Comparison of ENCODE assay signal across 21 cellular contexts in the genomic region with DNA sequence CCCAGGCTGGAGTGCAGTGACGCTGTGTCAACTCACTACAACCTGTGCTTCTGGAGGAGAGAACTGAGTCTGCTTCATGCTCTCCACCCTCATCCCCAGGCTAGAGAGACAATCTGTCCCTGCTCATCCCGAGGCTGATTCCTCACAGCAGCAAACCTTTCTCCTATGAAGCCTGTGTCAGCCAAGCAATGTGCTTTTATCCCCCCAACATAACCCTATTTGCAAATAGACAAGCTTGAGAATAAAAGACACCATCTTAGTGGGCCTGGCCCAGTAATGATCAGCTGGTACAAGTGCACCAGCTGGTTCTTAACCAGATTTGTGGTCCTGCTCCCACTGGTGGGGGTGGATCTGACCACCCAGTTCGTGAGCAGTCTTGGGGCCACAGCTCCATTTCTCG.
DNase-seq lines count a peak whose midpoint lies in the region; ATAC-seq and TF ChIP-seq lines count a peak whose summit lies in the region.
"Had no signal": no experiment of that assay in that cellular context is flagged by ENCODE, and none has a peak within 500 bp of the region (broad histone marks: within the 10 kb centered on the region; RNA-seq: fewer than 3 reads in every experiment).

No MANE protein-coding gene starts in this region.

- no peak overlapping the region for H3K4me3 Mint-ChIP-seq in activated CD8-positive, alpha-beta T cell treated with anti-CD3 and anti-CD28 coated beads, Interleukin-2, amount 10 ng/mL, durations not matched to agents 7 days and 5 days
- no peak overlapping the region for H3K4me3 Mint-ChIP-seq in activated CD8-positive, alpha-beta T cell treated with anti-CD3 and anti-CD28 coated beads for 36 hours
- H3K4me3 Mint-ChIP-seq in WTC11, result no peak overlapping the region
- H3K4me3 Mint-ChIP-seq in dendritic cell treated with granulocyte-macrophage colony-stimulating factor and Interleukin-4, amounts not matched to agents 40 ng/mL and 50 ng/mL, for 4 days, result no peak overlapping the region
- no peak overlapping the region for H3K4me3 Mint-ChIP-seq in stimulated activated effector memory CD8-positive, alpha-beta T cell treated with anti-CD3 and anti-CD28 coated beads, Interleukin-12 subunit alpha, Interleukin-12 subunit beta, amount 100 ng/mL, for 72 hours
- H3K4me3 Mint-ChIP-seq: CD14-positive monocyte; CD4-positive, alpha-beta T cell; CD8-positive, alpha-beta memory T cell; HFFc6 had no signal

- H3K27ac Mint-ChIP-seq in activated CD8-positive, alpha-beta T cell treated with anti-CD3 and anti-CD28 coated beads, Interleukin-2, amount 10 ng/mL, durations not matched to agents 7 days and 5 days, result peak overlapping the region; percentile 12
- H3K27ac Mint-ChIP-seq in activated CD8-positive, alpha-beta T cell treated with anti-CD3 and anti-CD28 coated beads for 36 hours, result no peak overlapping the region
- 0 out of 2 replicates have a peak overlapping the region, but pooled peaks have one; percentile 17 for H3K27ac Mint-ChIP-seq in WTC11
- H3K27ac Mint-ChIP-seq in dendritic cell treated with granulocyte-macrophage colony-stimulating factor and Interleukin-4, amounts not matched to agents 40 ng/mL and 50 ng/mL, for 4 days, result peak overlapping the region; percentile 47
- peak overlapping the region; percentile 33 for H3K27ac Mint-ChIP-seq in stimulated activated effector memory CD8-positive, alpha-beta T cell treated with anti-CD3 and anti-CD28 coated beads, Interleukin-12 subunit alpha, Interleukin-12 subunit beta, amount 100 ng/mL, for 72 hours
- H3K27ac Mint-ChIP-seq: CD4-positive, alpha-beta T cell; HFFc6 had no signal

- no peak for DNase-seq in activated CD8-positive, alpha-beta T cell treated with anti-CD3 and anti-CD28 coated beads, Interleukin-2, amount 10 ng/mL, durations not matched to agents 7 days and 5 days
- no peak for DNase-seq in activated CD8-positive, alpha-beta T cell treated with anti-CD3 and anti-CD28 coated beads for 36 hours
- DNase-seq in WTC11 (ENCODE audit: low spot score), result no peak
- no peak for DNase-seq in stimulated activated effector memory CD8-positive, alpha-beta T cell treated with anti-CD3 and anti-CD28 coated beads, Interleukin-12 subunit alpha, Interleukin-12 subunit beta, amount 100 ng/mL, for 72 hours (ENCODE audit: low spot score in 2 of 2)
- no peak for DNase-seq in DMS 273 treated with DMSO at 0.1 percent for 48 hours (lab: John Stamatoyannopoulos, UW)
- DNase-seq in activated naive CD4-positive, alpha-beta T cell treated with anti-CD3 and anti-CD28 coated beads, Interleukin-2, amount 50 U/mL, for 16 hours, result no peak
- DNase-seq: 8988T; ACHN; AML-193; BE2C; CD4-positive, alpha-beta T cell; CD8-positive, alpha-beta memory T cell; DMS53; DMS79 treated with DMSO at 0.1 percent for 48 hours; GF-D8; GOT3; HFFc6 had no signal

- no peak for TF ChIP-seq CTCF in activated CD8-positive, alpha-beta T cell treated with anti-CD3 and anti-CD28 coated beads for 36 hours (IDR thresholded peaks at IDR 0.05)
- TF ChIP-seq CTCF in WTC11 (IDR thresholded peaks at IDR 0.05), result no peak

- intact Hi-C loops in activated CD8-positive, alpha-beta T cell treated with anti-CD3 and anti-CD28 coated beads for 36 hours (cut with micrococcal nuclease), result no loop called here
- intact Hi-C loops in dendritic cell treated with granulocyte-macrophage colony-stimulating factor and Interleukin-4, amounts not matched to agents 40 ng/mL and 50 ng/mL, for 4 days (cut with micrococcal nuclease), result no loop called here

- no peaks in the 10 kb centered on the region for H3K4me1 Mint-ChIP-seq in activated CD8-positive, alpha-beta T cell treated with anti-CD3 and anti-CD28 coated beads, Interleukin-2, amount 10 ng/mL, durations not matched to agents 7 days and 5 days (ENCODE audit: low read depth)
- H3K4me1 Mint-ChIP-seq in activated CD8-positive, alpha-beta T cell treated with anti-CD3 and anti-CD28 coated beads for 36 hours (ENCODE audit: low read depth), result no peaks in the 10 kb centered on the region
- H3K4me1 Mint-ChIP-seq in WTC11, result no peaks in the 10 kb centered on the region
- H3K4me1 Mint-ChIP-seq in dendritic cell treated with granulocyte-macrophage colony-stimulating factor and Interleukin-4, amounts not matched to agents 40 ng/mL and 50 ng/mL, for 4 days (ENCODE audit: low read depth), result peaks cover 34% of the 10 kb centered on the region
- H3K4me1 Mint-ChIP-seq in stimulated activated effector memory CD8-positive, alpha-beta T cell treated with anti-CD3 and anti-CD28 coated beads, Interleukin-12 subunit alpha, Interleukin-12 subunit beta, amount 100 ng/mL, for 72 hours, result no peaks in the 10 kb centered on the region
- H3K4me1 Mint-ChIP-seq: CD14-positive monocyte; CD8-positive, alpha-beta memory T cell had no signal

- no peaks in the 10 kb centered on the region for H3K27me3 Mint-ChIP-seq in activated CD8-positive, alpha-beta T cell treated with anti-CD3 and anti-CD28 coated beads, Interleukin-2, amount 10 ng/mL, durations not matched to agents 7 days and 5 days (ENCODE audit: low read depth)
- H3K27me3 Mint-ChIP-seq in activated CD8-positive, alpha-beta T cell treated with anti-CD3 and anti-CD28 coated beads for 36 hours, result no peaks in the 10 kb centered on the region
- H3K27me3 Mint-ChIP-seq in WTC11 (ENCODE audit: low read depth), result no peaks in the 10 kb centered on the region
- H3K27me3 Mint-ChIP-seq in dendritic cell treated with granulocyte-macrophage colony-stimulating factor and Interleukin-4, amounts not matched to agents 40 ng/mL and 50 ng/mL, for 4 days, result no peaks in the 10 kb centered on the region
- H3K27me3 Mint-ChIP-seq: CD4-positive, alpha-beta T cell; CD8-positive, alpha-beta memory T cell had no signal

- no peaks in the 10 kb centered on the region for H3K36me3 Mint-ChIP-seq in activated CD8-positive, alpha-beta T cell treated with anti-CD3 and anti-CD28 coated beads, Interleukin-2, amount 10 ng/mL, durations not matched to agents 7 days and 5 days (ENCODE audit: low read depth)
- H3K36me3 Mint-ChIP-seq in activated CD8-positive, alpha-beta T cell treated with anti-CD3 and anti-CD28 coated beads for 36 hours (ENCODE audit: low read depth), result peaks cover 3% of the 10 kb centered on the region
- no peaks in the 10 kb centered on the region for H3K36me3 Mint-ChIP-seq in WTC11
- peaks cover 81% of the 10 kb centered on the region for H3K36me3 Mint-ChIP-seq in dendritic cell treated with granulocyte-macrophage colony-stimulating factor and Interleukin-4, amounts not matched to agents 40 ng/mL and 50 ng/mL, for 4 days (ENCODE audit: low read depth)
- H3K36me3 Mint-ChIP-seq in stimulated activated effector memory CD8-positive, alpha-beta T cell treated with anti-CD3 and anti-CD28 coated beads, Interleukin-12 subunit alpha, Interleukin-12 subunit beta, amount 100 ng/mL, for 72 hours, result peaks cover 4% of the 10 kb centered on the region

- ATAC-seq in activated CD8-positive, alpha-beta T cell treated with anti-CD3 and anti-CD28 coated beads, Interleukin-2, amount 10 ng/mL, durations not matched to agents 7 days and 5 days, result no peak
- no peak for ATAC-seq in activated CD8-positive, alpha-beta T cell treated with anti-CD3 and anti-CD28 coated beads for 36 hours
- ATAC-seq in WTC11, result no peak
- no peak for ATAC-seq in stimulated activated effector memory CD8-positive, alpha-beta T cell treated with anti-CD3 and anti-CD28 coated beads, Interleukin-12 subunit alpha, Interleukin-12 subunit beta, amount 100 ng/mL, for 72 hours
- no peak for ATAC-seq in activated CD4-positive, CD25-positive, alpha-beta regulatory T cell treated with anti-CD3 and anti-CD28 coated beads, Interleukin-2, amount 50 U/mL, for 24 hours
- ATAC-seq: A549 had no signal

- H3K9me3 Mint-ChIP-seq in activated CD8-positive, alpha-beta T cell treated with anti-CD3 and anti-CD28 coated beads, Interleukin-2, amount 10 ng/mL, durations not matched to agents 7 days and 5 days (ENCODE audit: insufficient read depth), result no peaks in the 10 kb centered on the region
- H3K9me3 Mint-ChIP-seq in activated CD8-positive, alpha-beta T cell treated with anti-CD3 and anti-CD28 coated beads for 36 hours, result no peaks in the 10 kb centered on the region
- peaks cover 6% of the 10 kb centered on the region for H3K9me3 Mint-ChIP-seq in WTC11
- no peaks in the 10 kb centered on the region for H3K9me3 Mint-ChIP-seq in dendritic cell treated with granulocyte-macrophage colony-stimulating factor and Interleukin-4, amounts not matched to agents 40 ng/mL and 50 ng/mL, for 4 days
- no peaks in the 10 kb centered on the region for H3K9me3 Mint-ChIP-seq in stimulated activated effector memory CD8-positive, alpha-beta T cell treated with anti-CD3 and anti-CD28 coated beads, Interleukin-12 subunit alpha, Interleukin-12 subunit beta, amount 100 ng/mL, for 72 hours
- H3K9me3 Mint-ChIP-seq: CD14-positive monocyte; CD4-positive, alpha-beta T cell; CD8-positive, alpha-beta memory T cell; HFFc6 had no signal

- CTCF ChIA-PET in activated CD8-positive, alpha-beta T cell treated with anti-CD3 and anti-CD28 coated beads, Interleukin-2, amount 10 ng/mL, durations not matched to agents 7 days and 5 days (lab: Charles Lee), result no interaction called here
- CTCF ChIA-PET in activated CD8-positive, alpha-beta T cell treated with anti-CD3 and anti-CD28 coated beads for 36 hours (lab: Charles Lee), result interaction anchor here (1.4 kb wide), 1 partner anchor 9 kb away, joined by 3 read pairs; no protein-coding TSS in a partner anchor
- CTCF ChIA-PET in WTC11 (lab: Charles Lee), result interaction anchor here (0.6 to 1.1 kb wide), 2 partner anchors 26 to 93 kb away, joined by 3 read pairs; no protein-coding TSS in a partner anchor

- POLR2A ChIA-PET in activated CD8-positive, alpha-beta T cell treated with anti-CD3 and anti-CD28 coated beads, Interleukin-2, amount 10 ng/mL, durations not matched to agents 7 days and 5 days (lab: Charles Lee), result no interaction called here
- POLR2A ChIA-PET in activated CD8-positive, alpha-beta T cell treated with anti-CD3 and anti-CD28 coated beads for 36 hours (lab: Charles Lee), result no interaction called here
- POLR2A ChIA-PET in WTC11 (lab: Charles Lee), result no interaction called here

TF ChIP-seq in WTC11, 78 proteins besides CTCF, POLR2A, EP300 and RAD21 (continues in another document):
- TF ChIP-seq, protein P1, sequence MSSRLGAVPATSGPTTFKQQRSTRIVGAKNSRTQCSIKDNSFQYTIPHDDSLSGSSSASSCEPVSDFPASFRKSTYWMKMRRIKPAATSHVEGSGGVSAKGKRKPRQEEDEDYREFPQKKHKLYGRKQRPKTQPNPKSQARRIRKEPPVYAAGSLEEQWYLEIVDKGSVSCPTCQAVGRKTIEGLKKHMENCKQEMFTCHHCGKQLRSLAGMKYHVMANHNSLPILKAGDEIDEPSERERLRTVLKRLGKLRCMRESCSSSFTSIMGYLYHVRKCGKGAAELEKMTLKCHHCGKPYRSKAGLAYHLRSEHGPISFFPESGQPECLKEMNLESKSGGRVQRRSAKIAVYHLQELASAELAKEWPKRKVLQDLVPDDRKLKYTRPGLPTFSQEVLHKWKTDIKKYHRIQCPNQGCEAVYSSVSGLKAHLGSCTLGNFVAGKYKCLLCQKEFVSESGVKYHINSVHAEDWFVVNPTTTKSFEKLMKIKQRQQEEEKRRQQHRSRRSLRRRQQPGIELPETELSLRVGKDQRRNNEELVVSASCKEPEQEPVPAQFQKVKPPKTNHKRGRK (CRISPR knock-in tag; IDR thresholded peaks at IDR 0.05; ENCODE audit: borderline replicate concordance), result no peak
